In the genomic region with DNA sequence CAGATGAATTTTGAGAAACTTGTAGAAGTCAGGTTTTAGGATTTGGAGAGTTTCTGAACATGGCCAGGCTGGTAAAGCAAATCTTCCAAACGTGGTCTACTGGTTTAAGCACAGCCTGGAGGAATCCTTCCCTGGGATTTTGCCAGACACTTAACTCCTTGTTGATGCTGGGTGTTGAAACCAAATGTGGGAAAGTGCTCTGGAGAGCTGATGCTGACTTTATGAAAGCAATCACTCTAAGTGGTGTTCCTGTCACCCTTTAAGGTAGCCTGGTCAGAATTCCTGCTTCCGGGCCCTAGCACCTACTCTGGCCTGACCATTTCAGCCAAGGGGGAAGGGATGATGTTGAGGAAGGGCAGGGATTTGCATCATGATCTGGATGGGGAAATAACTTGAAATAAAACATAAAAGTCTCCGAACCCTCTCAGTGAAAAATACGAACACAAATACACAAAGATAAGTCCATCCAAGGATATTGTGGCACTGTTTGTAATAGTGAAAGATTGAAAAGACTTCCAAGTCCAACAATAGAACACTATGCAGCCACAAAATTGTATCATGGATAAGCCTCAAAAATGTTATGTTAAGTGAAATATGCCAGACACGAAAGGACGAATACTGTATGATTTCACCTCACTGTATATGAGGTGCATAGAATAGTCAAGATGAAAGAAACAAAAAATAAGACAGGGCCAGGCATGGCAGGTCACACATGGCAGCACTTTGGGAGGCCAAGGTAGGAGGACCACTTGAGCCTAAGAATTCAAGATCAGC, we compare ENCODE assay signal across 1 cellular context.
TF ChIP-seq lines count a peak whose summit lies in the region.

No MANE protein-coding gene starts in this region.

TF ChIP-seq in IMR-90, 13 proteins besides CTCF, POLR2A, EP300 and RAD21:
- TF ChIP-seq MAFK (IDR thresholded peaks at IDR 0.05; ENCODE audit: low read depth, low read length), result no peak
